ENCODE assay signal across 27 cellular contexts in the genomic region with DNA sequence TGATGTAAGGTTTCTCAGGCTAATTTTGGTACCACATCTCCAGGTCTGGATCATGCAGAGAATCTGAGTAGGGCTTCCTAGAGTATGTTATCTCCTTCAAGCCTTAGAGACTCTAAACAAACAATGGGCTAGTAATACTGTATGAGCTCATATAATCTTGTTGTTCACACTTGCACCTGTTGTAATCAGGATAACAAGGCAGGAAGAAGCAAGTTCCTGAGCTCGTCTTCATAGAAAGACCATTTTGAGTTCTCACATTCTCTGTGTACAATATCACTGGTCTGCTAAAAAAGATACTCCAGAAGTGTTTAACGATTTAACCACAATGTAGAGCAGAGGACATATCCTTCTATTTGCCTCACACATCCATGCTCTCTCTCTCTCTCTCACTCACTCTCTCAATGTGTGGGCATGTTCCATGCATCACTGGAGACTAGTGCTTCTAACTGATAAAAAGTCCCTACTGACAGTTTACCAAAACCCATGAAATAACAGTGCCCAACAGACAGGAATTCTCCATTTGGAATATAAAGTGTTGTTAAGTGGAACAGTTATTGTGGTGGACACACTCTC.
DNase-seq lines count a peak whose midpoint lies in the region; ATAC-seq, FAIRE-seq and TF ChIP-seq lines count a peak whose summit lies in the region.
"Had no signal": no experiment of that assay in that cellular context is flagged by ENCODE, and none has a peak within 500 bp of the region (broad histone marks: within the 10 kb centered on the region; RNA-seq: fewer than 3 reads in every experiment).

No MANE protein-coding gene starts in this region.

- no peaks in the 10 kb centered on the region for H3K79me2 ChIP-seq in astrocyte (ENCODE audit: insufficient read depth, low read length)

- H3K36me3 Mint-ChIP-seq in astrocyte (ENCODE audit: low read depth, unreplicated experiment) = no peaks in the 10 kb centered on the region
- peaks cover 0 to 17% (median 0%) of the 10 kb centered on the region in 5 donors for H3K36me3 Mint-ChIP-seq in naive thymus-derived CD4-positive, alpha-beta T cell
- H3K36me3 Mint-ChIP-seq: naive thymus-derived CD8-positive, alpha-beta T cell had no signal

- H3K27ac ChIP-seq in astrocyte (ENCODE audit: low read depth, low read length) (no peak overlapping the region), breast epithelium (no peak overlapping the region)
- H3K27ac ChIP-seq in naive thymus-derived CD4-positive, alpha-beta T cell (ENCODE audit: low read depth, low read length) = no peak overlapping the region
- H3K27ac ChIP-seq: tibial artery, WERI-Rb-1 had no signal

- H3K4me3 ChIP-seq in astrocyte (ENCODE audit: insufficient read depth, low read depth, low read length) = no peak overlapping the region
- no peak overlapping the region for H3K4me3 ChIP-seq in breast epithelium
- no peak overlapping the region for H3K4me3 ChIP-seq in naive thymus-derived CD4-positive, alpha-beta T cell (ENCODE audit: low read length)
- H3K4me3 ChIP-seq: tibial artery had no signal

- TF ChIP-seq POLR2A in GM12891 (IDR thresholded peaks at IDR 0.05; ENCODE audit: low read depth, low read length) = no peak
- no peak for TF ChIP-seq POLR2A in breast epithelium (IDR thresholded peaks at IDR 0.05)

- H3K4me1 Mint-ChIP-seq in astrocyte (ENCODE audit: low read depth, unreplicated experiment) = peaks cover 2% of the 10 kb centered on the region
- peaks cover 0 to 5% (median 2%) of the 10 kb centered on the region in 7 donors for H3K4me1 Mint-ChIP-seq in naive thymus-derived CD4-positive, alpha-beta T cell
- H3K4me1 Mint-ChIP-seq: stimulated activated naive CD8-positive, alpha-beta T cell treated with anti-CD3 and anti-CD28 coated beads, Interleukin-15, amount 100 ng/mL, for 72 hours had no signal

- no peak overlapping the region for H3K27ac Mint-ChIP-seq in astrocyte (ENCODE audit: unreplicated experiment)
- no peak overlapping the region for H3K27ac Mint-ChIP-seq in naive thymus-derived CD4-positive, alpha-beta T cell
- H3K27ac Mint-ChIP-seq: activated CD4-positive, alpha-beta T cell treated with anti-CD3 and anti-CD28 coated beads, Interleukin-2, amount 10 ng/mL, durations not matched to agents 24 days and 14 days; activated naive CD8-positive, alpha-beta T cell treated with anti-CD3 and anti-CD28 coated beads, Interleukin-2, amount 50 U/mL, for 24 hours; activated T-cell treated with anti-CD3 and anti-CD28 coated beads, Interleukin-2, amount 50 U/mL, for 24 hours; stimulated activated naive CD8-positive, alpha-beta T cell treated with anti-CD3 and anti-CD28 coated beads, Interleukin-15, amount 100 ng/mL, for 72 hours had no signal

- TF ChIP-seq CTCF in astrocyte (IDR thresholded peaks at IDR 0.05; ENCODE audit: insufficient read depth, low read depth, low read length) (no peak), breast epithelium (IDR thresholded peaks at IDR 0.05) (no peak)

- POLR2A ChIA-PET in naive thymus-derived CD4-positive, alpha-beta T cell (lab: Charles Lee) = no interaction called here

- no peaks in the 10 kb centered on the region for H4K20me1 ChIP-seq in astrocyte (ENCODE audit: insufficient read depth, low read length)

- no peaks in the 10 kb centered on the region for H3K27me3 ChIP-seq in astrocyte (ENCODE audit: insufficient read depth, low read length)
- no peaks in the 10 kb centered on the region for H3K27me3 ChIP-seq in breast epithelium
- peaks cover 0 to 3% of the 10 kb centered on the region in 2 donors for H3K27me3 ChIP-seq in naive thymus-derived CD4-positive, alpha-beta T cell (ENCODE audit: control insufficient read depth in 2 of 2, insufficient read depth in 2 of 2, low read length in 2 of 2)
- H3K27me3 ChIP-seq: BE2C, tibial artery had no signal

- ATAC-seq in HG02852 (IDR thresholded peaks at IDR 0.05; ENCODE audit: unreplicated experiment) = peak; percentile 67
- no peak for ATAC-seq in naive thymus-derived CD4-positive, alpha-beta T cell
- ATAC-seq: activated naive CD8-positive, alpha-beta T cell treated with anti-CD3 and anti-CD28 coated beads, Interleukin-2, amount 50 U/mL, for 24 hours; naive thymus-derived CD8-positive, alpha-beta T cell; stimulated activated naive CD8-positive, alpha-beta T cell treated with anti-CD3 and anti-CD28 coated beads, Interleukin-15, amount 100 ng/mL, for 72 hours had no signal

- no peak overlapping the region for H3K4me3 Mint-ChIP-seq in astrocyte (ENCODE audit: unreplicated experiment)
- no peak overlapping the region for H3K4me3 Mint-ChIP-seq in naive thymus-derived CD4-positive, alpha-beta T cell
- H3K4me3 Mint-ChIP-seq: activated CD4-positive, alpha-beta T cell treated with anti-CD3 and anti-CD28 coated beads, Interleukin-2, amount 10 ng/mL, durations not matched to agents 24 days and 14 days; activated naive CD8-positive, alpha-beta T cell treated with anti-CD3 and anti-CD28 coated beads, Interleukin-2, amount 50 U/mL, for 24 hours; activated T-cell treated with anti-CD3 and anti-CD28 coated beads, Interleukin-2, amount 50 U/mL, for 24 hours; naive thymus-derived CD8-positive, alpha-beta T cell; stimulated activated naive CD8-positive, alpha-beta T cell treated with anti-CD3 and anti-CD28 coated beads, Interleukin-15, amount 100 ng/mL, for 72 hours had no signal

- CTCF ChIA-PET in naive thymus-derived CD4-positive, alpha-beta T cell (lab: Charles Lee) = no interaction called here

- FAIRE-seq in GM12891 (lab: Jason Lieb, UNC) = peak; percentile 89
- peak; percentile 95 for FAIRE-seq in astrocyte (lab: Jason Lieb, UNC)
- FAIRE-seq: G401.6, small intestine had no signal

- no peaks in the 10 kb centered on the region for H3K27me3 Mint-ChIP-seq in astrocyte (ENCODE audit: low read depth, unreplicated experiment)
- no peaks in the 10 kb centered on the region for H3K27me3 Mint-ChIP-seq in naive thymus-derived CD4-positive, alpha-beta T cell
- H3K27me3 Mint-ChIP-seq: activated CD4-positive, alpha-beta T cell treated with anti-CD3 and anti-CD28 coated beads, Interleukin-2, amount 10 ng/mL, durations not matched to agents 24 days and 14 days; activated naive CD8-positive, alpha-beta T cell treated with anti-CD3 and anti-CD28 coated beads, Interleukin-2, amount 50 U/mL, for 24 hours; activated T-cell treated with anti-CD3 and anti-CD28 coated beads, Interleukin-2, amount 50 U/mL, for 24 hours; naive thymus-derived CD8-positive, alpha-beta T cell; stimulated activated naive CD8-positive, alpha-beta T cell treated with anti-CD3 and anti-CD28 coated beads, Interleukin-15, amount 100 ng/mL, for 72 hours had no signal

- H3K9me3 ChIP-seq in astrocyte (ENCODE audit: insufficient read depth, low read depth, low read length) = no peaks in the 10 kb centered on the region
- H3K9me3 ChIP-seq in breast epithelium = no peaks in the 10 kb centered on the region
- no peaks in the 10 kb centered on the region for H3K9me3 ChIP-seq in naive thymus-derived CD4-positive, alpha-beta T cell (ENCODE audit: control insufficient read depth in 2 of 3, low read length in 3 of 3)
- H3K9me3 ChIP-seq: BE2C, tibial artery had no signal

- H3K9ac ChIP-seq in astrocyte (ENCODE audit: low read length) = no peak overlapping the region

- H3K4me1 ChIP-seq in astrocyte (ENCODE audit: insufficient read depth, low read length) (no peaks in the 10 kb centered on the region), breast epithelium (no peaks in the 10 kb centered on the region)
- no peaks in the 10 kb centered on the region for H3K4me1 ChIP-seq in naive thymus-derived CD4-positive, alpha-beta T cell (ENCODE audit: control insufficient read depth in 2 of 2, insufficient read depth in 2 of 2, low read length in 2 of 2)
- H3K4me1 ChIP-seq: BE2C, tibial artery had no signal

- H2AFZ ChIP-seq in astrocyte (ENCODE audit: low read depth, low read length) = no peak overlapping the region

- no peaks in the 10 kb centered on the region for H3K9me3 Mint-ChIP-seq in astrocyte (ENCODE audit: unreplicated experiment)
- no peaks in the 10 kb centered on the region for H3K9me3 Mint-ChIP-seq in naive thymus-derived CD4-positive, alpha-beta T cell
- H3K9me3 Mint-ChIP-seq: activated CD4-positive, alpha-beta T cell treated with anti-CD3 and anti-CD28 coated beads, Interleukin-2, amount 10 ng/mL, durations not matched to agents 24 days and 14 days; activated naive CD8-positive, alpha-beta T cell treated with anti-CD3 and anti-CD28 coated beads, Interleukin-2, amount 50 U/mL, for 24 hours; activated T-cell treated with anti-CD3 and anti-CD28 coated beads, Interleukin-2, amount 50 U/mL, for 24 hours; naive thymus-derived CD8-positive, alpha-beta T cell; stimulated activated naive CD8-positive, alpha-beta T cell treated with anti-CD3 and anti-CD28 coated beads, Interleukin-15, amount 100 ng/mL, for 72 hours had no signal

- H3K36me3 ChIP-seq in astrocyte (ENCODE audit: insufficient read depth, low read length) = no peaks in the 10 kb centered on the region
- no peaks in the 10 kb centered on the region for H3K36me3 ChIP-seq in breast epithelium
- no peaks in the 10 kb centered on the region for H3K36me3 ChIP-seq in naive thymus-derived CD4-positive, alpha-beta T cell (ENCODE audit: control insufficient read depth in 2 of 3, insufficient read depth in 3 of 3, low read length in 3 of 3)
- H3K36me3 ChIP-seq: BE2C, tibial artery, WERI-Rb-1 had no signal

- DNase-seq in GM12891 (ENCODE audit: insufficient read length, low spot score) (no peak), astrocyte (ENCODE audit: low read depth) (no peak), kidney glomerular epithelial cell (lab: John Stamatoyannopoulos, UW) (peak; percentile 33), glomerular visceral epithelial cell (ENCODE audit: extremely low spot score) (no peak), breast epithelium (ENCODE audit: low spot score in 2 of 2) (no peak), NCI-H748 treated with DMSO at 0.1 percent for 48 hours (lab: John Stamatoyannopoulos, UW) (no peak)
- no peak for DNase-seq in naive thymus-derived CD4-positive, alpha-beta T cell
- DNase-seq: activated CD4-positive, alpha-beta T cell treated with anti-CD3 and anti-CD28 coated beads, Interleukin-2, amount 10 ng/mL, durations not matched to agents 24 days and 14 days; activated gamma-delta T cell; activated naive CD8-positive, alpha-beta T cell treated with anti-CD3 and anti-CD28 coated beads, Interleukin-2, amount 50 U/mL, for 24 hours; activated T-cell treated with anti-CD3 and anti-CD28 coated beads, Interleukin-2, amount 50 U/mL, for 24 hours; BE2C; cerebellar nuclear complex; KG1; left ventricle myocardium superior; naive thymus-derived CD8-positive, alpha-beta T cell; NCI-H510A; NK-92 treated with Interleukin-12 subunit alpha and Interleukin-12 subunit beta, amount 100 ng/mL, for 24 hours; SHP77 treated with DMSO at 0.1 percent for 48 hours; small intestine; stimulated activated CD8-positive, alpha-beta memory T cell treated with anti-CD3 and anti-CD28 coated beads, Interleukin-4, amount 100 ng/mL, for 48 hours; stimulated activated naive CD8-positive, alpha-beta T cell treated with anti-CD3 and anti-CD28 coated beads, Interleukin-15, amount 100 ng/mL, for 72 hours; T-helper 9 cell; tibial artery; WERI-Rb-1 had no signal

- intact Hi-C loops in breast epithelium (cut with DNase I; ENCODE audit: low total_unique reads) = no loop called here
- intact Hi-C loops in naive thymus-derived CD4-positive, alpha-beta T cell (cut with micrococcal nuclease) = no loop called here

- H3K4me2 ChIP-seq in astrocyte (ENCODE audit: low read length) = no peak overlapping the region

TF ChIP-seq in GM12891, 5 proteins besides CTCF, POLR2A, EP300 and RAD21 (continues in another document):
- no peak for TF ChIP-seq TAF1 (IDR thresholded peaks at IDR 0.05; ENCODE audit: low read depth, low read length)
